In the genomic region with DNA sequence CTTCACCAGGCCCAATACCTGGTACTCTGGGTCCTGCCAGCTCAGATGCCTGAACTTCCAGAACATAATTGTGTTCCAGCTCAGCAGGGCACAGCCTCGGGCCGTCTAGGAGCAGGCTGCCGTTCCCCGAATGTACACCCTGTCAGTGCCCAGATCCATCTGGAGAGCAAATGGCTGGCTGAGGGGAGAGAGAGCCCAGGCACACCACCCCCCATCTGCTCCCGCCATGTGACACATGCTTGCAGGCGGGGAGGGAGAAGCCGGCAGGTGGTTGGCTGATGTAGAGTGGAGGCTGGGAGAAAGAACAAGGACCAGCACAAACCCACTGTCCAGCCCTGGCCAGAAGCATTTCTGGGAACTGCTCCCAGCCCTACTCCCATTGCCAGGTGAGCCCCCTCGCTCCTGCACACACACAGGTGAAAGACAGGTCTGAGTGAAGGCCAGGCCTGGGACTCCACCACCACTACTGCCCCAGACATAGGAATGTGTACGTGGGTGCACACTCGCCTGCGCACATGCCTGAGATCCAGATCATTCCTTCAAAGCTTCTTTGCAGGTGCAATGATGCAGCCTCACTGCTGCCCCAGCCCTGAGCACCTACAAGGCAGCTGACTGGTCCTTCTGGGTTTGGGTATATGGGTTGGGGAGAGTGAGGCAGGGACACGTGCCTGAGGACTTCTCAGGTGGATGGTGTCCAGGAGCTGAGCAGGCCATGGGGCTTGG, we compare ENCODE assay signal across 15 cellular contexts. TPM values are rescaled to one million over a fixed set of nuclear protein-coding genes. Genes with fewer than 3 reads are reported as not detected.
DNase-seq lines count a peak whose midpoint lies in the region; ATAC-seq, FAIRE-seq and TF ChIP-seq lines count a peak whose summit lies in the region.
"Had no signal": no experiment of that assay in that cellular context is flagged by ENCODE, and none has a peak within 500 bp of the region (broad histone marks: within the 10 kb centered on the region; RNA-seq: fewer than 3 reads in every experiment).

No MANE protein-coding gene starts in this region.

- in situ Hi-C loops in GM13977 (cut with MboI; ENCODE audit: low pct_unique_long_range_greater_than_20kb, low sequenced_read_pairs, unreplicated experiment), result no loop called here

- TF ChIP-seq CTCF in right atrium auricular region (IDR thresholded peaks at IDR 0.05), result no peak
- TF ChIP-seq CTCF in GM13977 (IDR thresholded peaks at IDR 0.05; ENCODE audit: extremely low read depth, insufficient read depth, missing control alignments), result no peak

- FAIRE-seq in GM12892 (lab: Jason Lieb, UNC), result no peak
- FAIRE-seq: islet of Langerhans had no signal

- peak; percentile 70 for DNase-seq in NCI-H1694 (lab: John Stamatoyannopoulos, UW)
- DNase-seq in right atrium auricular region (ENCODE audit: low spot score), result no peak
- no peak for DNase-seq in GM12892 (ENCODE audit: insufficient read length)
- no peak for DNase-seq in stimulated activated naive CD4-positive, alpha-beta T cell treated with Interleukin-2 at 50 U/mL for 16 hours (lab: John Stamatoyannopoulos, UW)
- DNase-seq in GM13977 (ENCODE audit: low spot score), result no peak
- DNase-seq: activated CD4-positive, alpha-beta T cell treated with anti-CD3 and anti-CD28 coated beads, Interleukin-2, amount 50 U/mL, for 48 hours; gastrocnemius medialis; NCI-H2227 treated with DMSO at 0.1 percent for 48 hours; stimulated activated naive CD8-positive, alpha-beta T cell treated with anti-CD3 and anti-CD28 coated beads, Interleukin-15, Interleukin-2, amounts not matched to agents 100 U/mL and 50 U/mL, for 24 hours had no signal

- no peaks in the 10 kb centered on the region for H3K9me3 ChIP-seq in right atrium auricular region
- H3K9me3 ChIP-seq: gastrocnemius medialis had no signal

- H3K27me3 ChIP-seq in right atrium auricular region, result no peaks in the 10 kb centered on the region
- H3K27me3 ChIP-seq: gastrocnemius medialis had no signal

- peaks cover 0 to 79% of the 10 kb centered on the region in 2 donors for H3K4me1 ChIP-seq in right atrium auricular region

- TF ChIP-seq POLR2A in GM12892 (IDR thresholded peaks at IDR 0.05; ENCODE audit: low read depth, low read length), result no peak

- no peak for ATAC-seq in HG03196 (IDR thresholded peaks at IDR 0.05; ENCODE audit: unreplicated experiment)

- H3K36me3 ChIP-seq in right atrium auricular region, result no peaks in the 10 kb centered on the region
- H3K36me3 ChIP-seq: gastrocnemius medialis had no signal

- peak overlapping the region; percentile 57 for H3K27ac ChIP-seq in angular gyrus (ENCODE audit: low read depth, low read length)
- peak overlapping the region; percentile 84 to 88 for H3K27ac ChIP-seq in right atrium auricular region
- peak overlapping the region; percentile 10 for H3K27ac ChIP-seq in temporal lobe (ENCODE audit: low read depth, low read length)
- H3K27ac ChIP-seq: gastrocnemius medialis had no signal

- H3K4me3 ChIP-seq in right atrium auricular region, result no peak overlapping the region
- H3K4me3 ChIP-seq: gastrocnemius medialis had no signal

RNA-seq across cellular contexts. Expression of gene SEMA5B, which starts 53.5 kb away (rescaled TPM):
- total RNA-seq in right atrium auricular region (1 to 10 TPM in 1 of 2 donors, under 1 TPM in 1; 0.51 to 3.5 TPM), temporal lobe (17.2 TPM)
- not detected for polyA plus RNA-seq in GM12892 (2012; ENCODE audit: missing spikeins)
- total RNA-seq: CD4-positive, CD25-positive, alpha-beta regulatory T cell; HT-29 had no signal

Comparison
In these comparisons a context has a peak if more than half of its experiments do, and no peak if none do; other contexts are left out.
1. H3K27ac ChIP-seq: peak in every context shown above with its lines; median percentile 86 in right atrium auricular region; 57 in angular gyrus; 10 in temporal lobe.